ENCODE assay signal across 1 cellular context in genomic region chr5:58496488-58496887, GRCh38.
TF ChIP-seq lines count a peak whose summit lies in the region.

No MANE protein-coding gene starts in this region.

TF ChIP-seq in A549, 52 proteins besides CTCF, POLR2A, EP300 and RAD21 (continued from another document):
- TF ChIP-seq BCL3 (IDR thresholded peaks at IDR 0.05) (no peak), CBX8 (IDR thresholded peaks at IDR 0.05) (no peak), RFX5 (IDR thresholded peaks at IDR 0.05) (no peak)
- TF ChIP-seq, protein P1, sequence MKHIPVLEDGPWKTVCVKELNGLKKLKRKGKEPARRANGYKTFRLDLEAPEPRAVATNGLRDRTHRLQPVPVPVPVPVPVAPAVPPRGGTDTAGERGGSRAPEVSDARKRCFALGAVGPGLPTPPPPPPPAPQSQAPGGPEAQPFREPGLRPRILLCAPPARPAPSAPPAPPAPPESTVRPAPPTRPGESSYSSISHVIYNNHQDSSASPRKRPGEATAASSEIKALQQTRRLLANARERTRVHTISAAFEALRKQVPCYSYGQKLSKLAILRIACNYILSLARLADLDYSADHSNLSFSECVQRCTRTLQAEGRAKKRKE (CRISPR knock-in tag; IDR thresholded peaks at IDR 0.05; ENCODE audit: low read depth) = no peak
